ENCODE assay signal across 24 cellular contexts in the genomic region with DNA sequence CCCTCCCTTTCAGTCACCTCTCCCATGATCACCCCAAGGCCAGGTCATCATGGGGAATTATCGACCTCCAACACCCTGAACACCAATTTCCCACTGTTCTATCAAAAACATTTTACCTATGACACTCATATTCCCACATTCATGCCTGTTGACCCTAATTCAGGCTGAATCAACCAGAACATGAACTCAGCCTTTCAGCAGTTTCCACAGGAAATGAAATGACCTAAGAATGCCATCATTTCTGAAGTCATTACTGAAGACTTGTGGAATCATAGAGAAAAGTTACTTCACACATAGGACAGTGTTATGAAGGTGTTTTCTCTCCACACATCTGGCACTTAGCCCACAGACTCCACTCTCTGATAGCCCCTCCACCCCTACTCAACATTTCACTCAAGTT. TPM values are rescaled to one million over a fixed set of nuclear protein-coding genes. Genes with fewer than 3 reads are reported as not detected.
DNase-seq lines count a peak whose midpoint lies in the region; FAIRE-seq and TF ChIP-seq lines count a peak whose summit lies in the region.
"Had no signal": no experiment of that assay in that cellular context is flagged by ENCODE, and none has a peak within 500 bp of the region (broad histone marks: within the 10 kb centered on the region; RNA-seq: fewer than 3 reads in every experiment).

No MANE protein-coding gene starts in this region.

- no peak overlapping the region for H3K4me3 ChIP-seq in endothelial cell of umbilical vein (replicated peaks in 1 of 3; ENCODE audit: insufficient read depth in 1 of 3, low read depth in 1 of 3, low read length in 3 of 3)
- H3K4me3 ChIP-seq: HAP-1, MG63 had no signal

- H3K4me3 Mint-ChIP-seq in activated CD4-positive, alpha-beta T cell treated with anti-CD3 and anti-CD28 coated beads, Interleukin-2, amount 10 ng/mL, durations not matched to agents 24 days and 14 days, result no peak overlapping the region
- H3K4me3 Mint-ChIP-seq: CD4-positive, CD25-positive, alpha-beta regulatory T cell; IgD-negative memory B cell had no signal

- no peaks in the 10 kb centered on the region for H3K9me1 ChIP-seq in endothelial cell of umbilical vein (replicated peaks; ENCODE audit: control insufficient read depth, extremely low read depth, insufficient read depth, low read length)

- CTCF ChIA-PET in endothelial cell of umbilical vein (lab: Charles Lee), result interaction anchor here (1.0 to 1.3 kb wide), 3 partner anchors 14 to 94 kb away, joined by 3 to 5 read pairs (median 3); no protein-coding TSS in a partner anchor

- H3K9me3 Mint-ChIP-seq in activated CD4-positive, alpha-beta T cell treated with anti-CD3 and anti-CD28 coated beads, Interleukin-2, amount 10 ng/mL, durations not matched to agents 24 days and 14 days, result no peaks in the 10 kb centered on the region
- H3K9me3 Mint-ChIP-seq: CD4-positive, CD25-positive, alpha-beta regulatory T cell had no signal

- no peak for TF ChIP-seq CTCF in endothelial cell of umbilical vein (IDR thresholded peaks at IDR 0.05; ENCODE audit: extremely low read depth in 1 of 2, insufficient read depth in 1 of 2, low read depth in 1 of 2, low read length in 2 of 2)

- no peak for DNase-seq in activated CD4-positive, alpha-beta T cell treated with anti-CD3 and anti-CD28 coated beads, Interleukin-2, amount 10 ng/mL, durations not matched to agents 24 days and 14 days
- DNase-seq in activated CD4-positive, alpha-beta T cell treated with anti-CD3 and anti-CD28 coated beads, Interleukin-2, amount 50 U/mL, for 48 hours, result no peak
- DNase-seq in RKO (ENCODE audit: low spot score) (peak; percentile 52), endothelial cell of umbilical vein (ENCODE audit: low read depth, low spot score) (peak; percentile 54), kidney tubule cell (ENCODE audit: low spot score) (peak; percentile 18), NCI-H2081 treated with DMSO at 0.1 percent for 48 hours (lab: John Stamatoyannopoulos, UW) (no peak), DMS79 treated with DMSO at 0.1 percent for 48 hours (lab: John Stamatoyannopoulos, UW) (no peak), NCI-H1092 (lab: John Stamatoyannopoulos, UW) (no peak)
- DNase-seq: 8988T; BE2C; Caco-2; CD4-positive, CD25-positive, alpha-beta regulatory T cell; GF-D8; Kasumi-1; MG63; NCI-H1048; NCI-H1436 treated with DMSO at 0.1 percent for 48 hours; NCI-H2029 treated with DMSO at 0.1 percent for 48 hours; NCI-H2171 treated with DMSO at 0.1 percent for 48 hours; NCI-H748 treated with DMSO at 0.1 percent for 48 hours; OCI-M1; SHP77 had no signal

- peaks cover 1% of the 10 kb centered on the region for H3K36me3 Mint-ChIP-seq in activated CD4-positive, alpha-beta T cell treated with anti-CD3 and anti-CD28 coated beads, Interleukin-2, amount 10 ng/mL, durations not matched to agents 24 days and 14 days (ENCODE audit: low read depth)
- H3K36me3 Mint-ChIP-seq: CD4-positive, CD25-positive, alpha-beta regulatory T cell; IgD-negative memory B cell had no signal

- intact Hi-C loops in activated CD4-positive, alpha-beta T cell treated with anti-CD3 and anti-CD28 coated beads, Interleukin-2, amount 10 ng/mL, durations not matched to agents 24 days and 14 days (cut with micrococcal nuclease), result no loop called here
- intact Hi-C loops in endothelial cell of umbilical vein (cut with micrococcal nuclease), result no loop called here

- peak; percentile 67 for FAIRE-seq in endothelial cell of umbilical vein (lab: Jason Lieb, UNC)

- H3K27ac Mint-ChIP-seq in activated CD4-positive, alpha-beta T cell treated with anti-CD3 and anti-CD28 coated beads, Interleukin-2, amount 10 ng/mL, durations not matched to agents 24 days and 14 days, result peak overlapping the region; percentile 10
- H3K27ac Mint-ChIP-seq: CD4-positive, CD25-positive, alpha-beta regulatory T cell had no signal

- no peaks in the 10 kb centered on the region for H3K9me3 ChIP-seq in endothelial cell of umbilical vein (replicated peaks; ENCODE audit: control insufficient read depth, insufficient read depth, low read length)
- H3K9me3 ChIP-seq: BE2C, Caco-2, HAP-1, MG63 had no signal

- H3K4me1 Mint-ChIP-seq in activated CD4-positive, alpha-beta T cell treated with anti-CD3 and anti-CD28 coated beads, Interleukin-2, amount 10 ng/mL, durations not matched to agents 24 days and 14 days, result peaks cover 5% of the 10 kb centered on the region
- H3K4me1 Mint-ChIP-seq: CD4-positive, CD25-positive, alpha-beta regulatory T cell; IgD-negative memory B cell had no signal

- H3K27me3 Mint-ChIP-seq in activated CD4-positive, alpha-beta T cell treated with anti-CD3 and anti-CD28 coated beads, Interleukin-2, amount 10 ng/mL, durations not matched to agents 24 days and 14 days, result peaks cover 3% of the 10 kb centered on the region

- H3K36me3 ChIP-seq in endothelial cell of umbilical vein (ENCODE audit: control insufficient read depth in 2 of 2, extremely low read depth in 1 of 2, insufficient read depth in 2 of 2, low read length in 2 of 2), result no peaks in the 10 kb centered on the region
- H3K36me3 ChIP-seq: BE2C, HAP-1, MG63 had no signal

- H3K4me1 ChIP-seq in endothelial cell of umbilical vein (ENCODE audit: control insufficient read depth, extremely low read depth, insufficient read depth, low read length), result peaks cover 8% of the 10 kb centered on the region
- H3K4me1 ChIP-seq: Caco-2, HAP-1 had no signal

- no peak overlapping the region for H3K9ac ChIP-seq in endothelial cell of umbilical vein (replicated peaks; ENCODE audit: extremely low read depth, insufficient read depth, low read length)

- POLR2A ChIA-PET in endothelial cell of umbilical vein (lab: Charles Lee), result no interaction called here

- no peaks in the 10 kb centered on the region for H4K20me1 ChIP-seq in endothelial cell of umbilical vein (replicated peaks; ENCODE audit: control insufficient read depth, extremely low read depth, insufficient read depth, low read length)

- H3K27ac ChIP-seq in endothelial cell of umbilical vein (ENCODE audit: insufficient read depth, low read depth, low read length), result no peak overlapping the region

- BruUV-seq in endothelial cell of umbilical vein (replicated peaks; lab: Mats Ljungman, UMichigan), result no TSS peak

- H3K79me2 ChIP-seq in endothelial cell of umbilical vein (ENCODE audit: control insufficient read depth, insufficient read depth, low read length), result no peaks in the 10 kb centered on the region

- no peaks in the 10 kb centered on the region for H3K27me3 ChIP-seq in endothelial cell of umbilical vein (ENCODE audit: control insufficient read depth in 2 of 2, insufficient read depth in 2 of 2, low read length in 2 of 2)
- H3K27me3 ChIP-seq: BE2C had no signal

- peak overlapping the region; percentile 8 for H3K4me2 ChIP-seq in endothelial cell of umbilical vein (ENCODE audit: insufficient read depth, low read length)

- H2AFZ ChIP-seq in endothelial cell of umbilical vein (ENCODE audit: low read depth, low read length), result no peak overlapping the region

- dilution Hi-C loops in endothelial cell of umbilical vein (cut with MboI; ENCODE audit: extremely low pct_ligation_motif_present, low sequenced_read_pairs), result no loop called here

- TF ChIP-seq POLR2A in endothelial cell of umbilical vein (IDR thresholded peaks at IDR 0.05; ENCODE audit: low read depth, low read length), result no peak

TF ChIP-seq in endothelial cell of umbilical vein, 7 proteins besides CTCF, POLR2A, EP300 and RAD21:
- TF ChIP-seq, protein P1, sequence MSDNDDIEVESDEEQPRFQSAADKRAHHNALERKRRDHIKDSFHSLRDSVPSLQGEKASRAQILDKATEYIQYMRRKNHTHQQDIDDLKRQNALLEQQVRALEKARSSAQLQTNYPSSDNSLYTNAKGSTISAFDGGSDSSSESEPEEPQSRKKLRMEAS (IDR thresholded peaks at IDR 0.05; ENCODE audit: insufficient read depth, insufficient read length), result no peak
- TF ChIP-seq JUN (IDR thresholded peaks at IDR 0.05; ENCODE audit: borderline replicate concordance, insufficient read depth, insufficient read length, low read depth) (peak; percentile 38), EZH2 (IDR thresholded peaks at IDR 0.05; ENCODE audit: borderline replicate concordance, low read depth, low read length, severe bottlenecking) (no peak), FOS (IDR thresholded peaks at IDR 0.05; ENCODE audit: borderline replicate concordance, insufficient read depth, low read length) (peak; percentile 56), POLR2AphosphoS5 (IDR thresholded peaks at IDR 0.05; ENCODE audit: insufficient read depth, low read depth, low read length) (no peak), MYC (IDR thresholded peaks at IDR 0.05; ENCODE audit: low read depth, low read length) (no peak), GATA2 (IDR thresholded peaks at IDR 0.05; ENCODE audit: insufficient read depth, insufficient read length, low read depth, low read length) (no peak)

RNA-seq across cellular contexts. Expression of a gene that starts 29.9 kb away (rescaled TPM):
- total RNA-seq in activated CD4-positive, alpha-beta T cell treated with anti-CD3 and anti-CD28 coated beads, Interleukin-2, amount 10 ng/mL, durations not matched to agents 24 days and 14 days, result 0.82 and 1.1 TPM in 2 replicates
- total RNA-seq in endothelial cell of umbilical vein, result 7.4 and 9.9 TPM in 2 replicates
- polyA plus RNA-seq in endothelial cell of umbilical vein, result 3.8 and 5.2 TPM in 2 replicates
- 3.2 and 3.4 TPM in 2 replicates for polyA plus RNA-seq in endothelial cell of umbilical vein (2011; cell fraction: cytosol; rRNA removed)
- polyA plus RNA-seq in endothelial cell of umbilical vein (2011; cell fraction: nucleus; rRNA removed), result 2.4 and 3.0 TPM in 2 replicates
- polyA plus RNA-seq in endothelial cell of umbilical vein (2012), result 7.7 and 8.1 TPM in 2 replicates
- 3.4 and 4.3 TPM in 2 replicates for polyA minus RNA-seq in endothelial cell of umbilical vein
- not detected for polyA minus RNA-seq in endothelial cell of umbilical vein (2011; cell fraction: cytosol; rRNA and poly(A)+ RNA removed)
- 6.4 and 6.9 TPM in 2 replicates for polyA minus RNA-seq in endothelial cell of umbilical vein (2011; cell fraction: nucleus; rRNA and poly(A)+ RNA removed)
- total RNA-seq: CD4-positive, CD25-positive, alpha-beta regulatory T cell had no signal
- polyA plus RNA-seq: CD4-positive, CD25-positive, alpha-beta regulatory T cell; IgD-negative memory B cell had no signal

Comparison
In these comparisons a context has a peak if more than half of its experiments do, and no peak if none do; other contexts are left out.
1. DNase-seq: peak in RKO (single experiment), endothelial cell of umbilical vein (single experiment) and kidney tubule cell (single experiment); none in activated CD4-positive, alpha-beta T cell treated with anti-CD3 and anti-CD28 coated beads, Interleukin-2, amount 10 ng/mL, durations not matched to agents 24 days and 14 days (single experiment), activated CD4-positive, alpha-beta T cell treated with anti-CD3 and anti-CD28 coated beads, Interleukin-2, amount 50 U/mL, for 48 hours (0 of 2), NCI-H2081 treated with DMSO at 0.1 percent for 48 hours (single experiment), DMS79 treated with DMSO at 0.1 percent for 48 hours (single experiment) and NCI-H1092 (single experiment).